ENCODE assay signal across 1 cellular context in genomic region chr14:51087024-51087423, GRCh38.
TF ChIP-seq lines count a peak whose summit lies in the region.

No MANE protein-coding gene starts in this region.

TF ChIP-seq in HEK293, 187 proteins besides CTCF, POLR2A, EP300 and RAD21 (continued from another document):
- TF ChIP-seq KLF17 (tag by site-specific recombination; IDR thresholded peaks at IDR 0.05): peak; percentile 82
- TF ChIP-seq ZNF175 (tag by site-specific recombination; IDR thresholded peaks at IDR 0.05): no peak
- no peak for TF ChIP-seq ZNF658 (tag by site-specific recombination; IDR thresholded peaks at IDR 0.05)
- no peak for TF ChIP-seq WT1 (tag by site-specific recombination; IDR thresholded peaks at IDR 0.05)
- TF ChIP-seq ZNF629 (tag by site-specific recombination; IDR thresholded peaks at IDR 0.05): peak; percentile 70
- TF ChIP-seq ZBTB20 (tag by site-specific recombination; IDR thresholded peaks at IDR 0.05): no peak
- TF ChIP-seq ZBTB11 (tag by site-specific recombination; conservative IDR thresholded peaks at IDR 0.05; ENCODE audit: low read depth): no peak
- TF ChIP-seq ZNF311 (tag by site-specific recombination; IDR thresholded peaks at IDR 0.05; ENCODE audit: borderline replicate concordance): no peak
- TF ChIP-seq ZFHX2 (tag by site-specific recombination; conservative IDR thresholded peaks at IDR 0.05): no peak
- no peak for TF ChIP-seq SETDB1 (IDR thresholded peaks at IDR 0.05; ENCODE audit: insufficient read length, low read length)
- no peak for TF ChIP-seq ZNF530 (tag by site-specific recombination; IDR thresholded peaks at IDR 0.05; ENCODE audit: low read depth)
- no peak for TF ChIP-seq ZNF704 (tag by site-specific recombination; IDR thresholded peaks at IDR 0.05)
- TF ChIP-seq ZNF2 (tag by site-specific recombination; IDR thresholded peaks at IDR 0.05): no peak
- TF ChIP-seq ELK4 (IDR thresholded peaks at IDR 0.05; ENCODE audit: borderline replicate concordance, low read depth, low read length): no peak
- TF ChIP-seq ZNF155 (tag by site-specific recombination; IDR thresholded peaks at IDR 0.05): no peak
- TF ChIP-seq IKZF3 (tag by site-specific recombination; IDR thresholded peaks at IDR 0.05): no peak
- no peak for TF ChIP-seq ZBTB44 (tag by site-specific recombination; IDR thresholded peaks at IDR 0.05)
- no peak for TF ChIP-seq ZNF677 (tag by site-specific recombination; IDR thresholded peaks at IDR 0.05)
- TF ChIP-seq ZNF529 (tag by site-specific recombination; IDR thresholded peaks at IDR 0.05; ENCODE audit: insufficient replicate concordance): no peak
- TF ChIP-seq GLIS1 (tag by site-specific recombination; IDR thresholded peaks at IDR 0.05): 0 out of 2 replicates have a peak, but pooled peaks have one; percentile 25
- TF ChIP-seq ZNF830 (tag by site-specific recombination; IDR thresholded peaks at IDR 0.05; ENCODE audit: low read depth): no peak
- TF ChIP-seq ZEB2 (tag by site-specific recombination; IDR thresholded peaks at IDR 0.05): no peak
- no peak for TF ChIP-seq ZNF791 (tag by site-specific recombination; IDR thresholded peaks at IDR 0.05)
- TF ChIP-seq MEIS1 (CRISPR knock-in tag; IDR thresholded peaks at IDR 0.05; ENCODE audit: borderline replicate concordance): no peak
- TF ChIP-seq RBAK (tag by site-specific recombination; IDR thresholded peaks at IDR 0.05): no peak
- TF ChIP-seq ZSCAN23 (tag by site-specific recombination; IDR thresholded peaks at IDR 0.05): no peak
- no peak for TF ChIP-seq ZNF776 (tag by site-specific recombination; IDR thresholded peaks at IDR 0.05; ENCODE audit: borderline replicate concordance)
- no peak for TF ChIP-seq ZNF404 (tag by site-specific recombination; IDR thresholded peaks at IDR 0.05)
- no peak for TF ChIP-seq ZNF274 (IDR thresholded peaks at IDR 0.05; ENCODE audit: low read length)
- no peak for TF ChIP-seq ZNF274 (tag by site-specific recombination; IDR thresholded peaks at IDR 0.05; ENCODE audit: borderline replicate concordance)
- TF ChIP-seq ZNF184 (tag by site-specific recombination; IDR thresholded peaks at IDR 0.05): no peak
- TF ChIP-seq ZBTB8A (tag by site-specific recombination; IDR thresholded peaks at IDR 0.05): no peak
- TF ChIP-seq ZFP69B (tag by site-specific recombination; IDR thresholded peaks at IDR 0.05): 0 out of 2 replicates have a peak, but pooled peaks have one; percentile 20
- no peak for TF ChIP-seq ZNF670 (tag by site-specific recombination; IDR thresholded peaks at IDR 0.05; ENCODE audit: low read depth)
- TF ChIP-seq ZNF701 (tag by site-specific recombination; IDR thresholded peaks at IDR 0.05): no peak
- no peak for TF ChIP-seq ZBTB26 (tag by site-specific recombination; optimal IDR thresholded peaks at IDR 0.05)
- no peak for TF ChIP-seq MYNN (tag by site-specific recombination; IDR thresholded peaks at IDR 0.05; ENCODE audit: borderline replicate concordance)
- peak; percentile 77 for TF ChIP-seq HIC1 (tag by site-specific recombination; IDR thresholded peaks at IDR 0.05)
- TF ChIP-seq ZNF18 (tag by site-specific recombination; IDR thresholded peaks at IDR 0.05): no peak
- no peak for TF ChIP-seq ZNF610 (tag by site-specific recombination; IDR thresholded peaks at IDR 0.05; ENCODE audit: borderline replicate concordance)
- TF ChIP-seq ZNF521 (tag by site-specific recombination; IDR thresholded peaks at IDR 0.05): no peak
- TF ChIP-seq PRDM4 (tag by site-specific recombination; IDR thresholded peaks at IDR 0.05): no peak
- no peak for TF ChIP-seq OVOL3 (tag by site-specific recombination; IDR thresholded peaks at IDR 0.05)
- TF ChIP-seq ZXDB (tag by site-specific recombination; IDR thresholded peaks at IDR 0.05): peak; percentile 48; the same call in 1 of the 2 replicates
- no peak for TF ChIP-seq ZNF426 (tag by site-specific recombination; IDR thresholded peaks at IDR 0.05)
- no peak for TF ChIP-seq ZNF555 (tag by site-specific recombination; conservative IDR thresholded peaks at IDR 0.05)
- no peak for TF ChIP-seq ZSCAN5A (tag by site-specific recombination; IDR thresholded peaks at IDR 0.05)
